In genomic region chr5:57494104-57495098, GRCh38 we compare ENCODE assay signal across 8 cellular contexts. TPM values are rescaled to one million over a fixed set of nuclear protein-coding genes. Genes with fewer than 3 reads are reported as not detected.
DNase-seq lines count a peak whose midpoint lies in the region; ATAC-seq, FAIRE-seq and TF ChIP-seq lines count a peak whose summit lies in the region.

No MANE protein-coding gene starts in this region.

- H3K4me1 ChIP-seq in NT2/D1 (ENCODE audit: insufficient read depth, insufficient read length): no peaks in the 10 kb centered on the region

- H3K27me3 ChIP-seq in NT2/D1 (ENCODE audit: insufficient read depth, insufficient read length): no peaks in the 10 kb centered on the region

- TF ChIP-seq CTCF in GM12865 (IDR thresholded peaks at IDR 0.05; ENCODE audit: insufficient read depth, low read depth, low read length, missing control alignments): no peak

- peaks cover 4 to 15% of the 10 kb centered on the region in 2 donors for H3K27me3 Mint-ChIP-seq in stimulated activated naive B cell treated with anti-CD40 and anti-IgM and Interleukin-4, amounts not matched to agents 10 μg/mL and 1 μg/mL and 100 μg/mL, for 72 hours

- H3K4me3 ChIP-seq in GM12865 (ENCODE audit: low read depth, low read length) (no peak overlapping the region), NT2/D1 (ENCODE audit: insufficient read length, low read depth) (no peak overlapping the region)

- ATAC-seq in HG02885 (IDR thresholded peaks at IDR 0.05; ENCODE audit: poor library complexity, unreplicated experiment) (peak; percentile 46), HG02623 (IDR thresholded peaks at IDR 0.05; ENCODE audit: unreplicated experiment) (no peak)
- peak; percentile 76 to 98 for ATAC-seq in activated naive CD4-positive, alpha-beta T cell treated with anti-CD3 and anti-CD28 coated beads, Interleukin-2, amount 50 U/mL, for 72 hours
- peak; percentile 48 to 56 for ATAC-seq in stimulated activated naive B cell treated with anti-CD40 and anti-IgM and Interleukin-4, amounts not matched to agents 10 μg/mL and 1 μg/mL and 100 μg/mL, for 72 hours (replicated peaks)

- FAIRE-seq in frontal cortex (lab: Jason Lieb, UNC): no peak

- no peaks in the 10 kb centered on the region for H3K9me3 ChIP-seq in NT2/D1 (ENCODE audit: insufficient read depth, low read length)

- peaks cover 6 to 15% of the 10 kb centered on the region in 2 donors for H3K4me1 Mint-ChIP-seq in stimulated activated naive B cell treated with anti-CD40 and anti-IgM and Interleukin-4, amounts not matched to agents 10 μg/mL and 1 μg/mL and 100 μg/mL, for 72 hours

- no peaks in the 10 kb centered on the region for H3K36me3 Mint-ChIP-seq in activated naive CD4-positive, alpha-beta T cell treated with anti-CD3 and anti-CD28 coated beads, Interleukin-2, amount 50 U/mL, for 72 hours
- H3K36me3 Mint-ChIP-seq in stimulated activated naive B cell treated with anti-CD40 and anti-IgM and Interleukin-4, amounts not matched to agents 10 μg/mL and 1 μg/mL and 100 μg/mL, for 72 hours: no peaks in the 10 kb centered on the region

- no peaks in the 10 kb centered on the region for H3K36me3 ChIP-seq in NT2/D1 (ENCODE audit: insufficient read depth, insufficient read length, low read length)

- peak overlapping the region; percentile 72 to 85 for H3K27ac Mint-ChIP-seq in activated naive CD4-positive, alpha-beta T cell treated with anti-CD3 and anti-CD28 coated beads, Interleukin-2, amount 50 U/mL, for 72 hours
- no peak overlapping the region for H3K27ac Mint-ChIP-seq in stimulated activated naive B cell treated with anti-CD40 and anti-IgM and Interleukin-4, amounts not matched to agents 10 μg/mL and 1 μg/mL and 100 μg/mL, for 72 hours

- peak; percentile 83 for DNase-seq in GM12865 (ENCODE audit: low read depth)
- DNase-seq in NT2/D1 (ENCODE audit: low read depth, low spot score): peak; percentile 2
- peak; percentile 53 to 76 for DNase-seq in activated naive CD4-positive, alpha-beta T cell treated with anti-CD3 and anti-CD28 coated beads, Interleukin-2, amount 50 U/mL, for 72 hours (ENCODE audit: low spot score in 2 of 2)
- peak; percentile 94 for DNase-seq in kidney glomerular epithelial cell (lab: John Stamatoyannopoulos, UW)
- DNase-seq in stimulated activated naive B cell treated with anti-CD40 and anti-IgM and Interleukin-4, amounts not matched to agents 10 μg/mL and 1 μg/mL and 100 μg/mL, for 72 hours: no peak
- DNase-seq in frontal cortex (ENCODE audit: low spot score in 2 of 2): no peak

- H3K4me3 Mint-ChIP-seq in stimulated activated naive B cell treated with anti-CD40 and anti-IgM and Interleukin-4, amounts not matched to agents 10 μg/mL and 1 μg/mL and 100 μg/mL, for 72 hours: no peak overlapping the region

- no peak overlapping the region for H3K9ac ChIP-seq in NT2/D1 (ENCODE audit: insufficient read length, low read depth)

- H3K9me3 Mint-ChIP-seq in activated naive CD4-positive, alpha-beta T cell treated with anti-CD3 and anti-CD28 coated beads, Interleukin-2, amount 50 U/mL, for 72 hours: no peaks in the 10 kb centered on the region
- H3K9me3 Mint-ChIP-seq in stimulated activated naive B cell treated with anti-CD40 and anti-IgM and Interleukin-4, amounts not matched to agents 10 μg/mL and 1 μg/mL and 100 μg/mL, for 72 hours: no peaks in the 10 kb centered on the region

RNA-seq across cellular contexts. Expression of gene ACTBL2, which starts 11.8 kb away (rescaled TPM):
- total RNA-seq in activated naive CD4-positive, alpha-beta T cell treated with anti-CD3 and anti-CD28 coated beads, Interleukin-2, amount 50 U/mL, for 72 hours: not detected
- not detected for total RNA-seq in frontal cortex

Comparison
In these comparisons a context has a peak if more than half of its experiments do, and no peak if none do; other contexts are left out.
1. DNase-seq: peak in GM12865 (single experiment), NT2/D1 (single experiment), activated naive CD4-positive, alpha-beta T cell treated with anti-CD3 and anti-CD28 coated beads, Interleukin-2, amount 50 U/mL, for 72 hours (2 of 2) and kidney glomerular epithelial cell (single experiment); none in stimulated activated naive B cell treated with anti-CD40 and anti-IgM and Interleukin-4, amounts not matched to agents 10 μg/mL and 1 μg/mL and 100 μg/mL, for 72 hours (single experiment) and frontal cortex (0 of 2).